8 cellular contexts compared by ENCODE assay signal in genomic region chr1:15949453-15950245, GRCh38. TPM values are rescaled to one million over a fixed set of nuclear protein-coding genes. Genes with fewer than 3 reads are reported as not detected.
A peak's percentile ranks its signal among the peaks of the same experiment; 100 is the strongest.
DNase-seq lines count a peak whose midpoint lies in the region; ATAC-seq and TF ChIP-seq lines count a peak whose summit lies in the region.

No MANE protein-coding gene starts in this region.

- DNase-seq in GM10266 (ENCODE audit: extremely low spot score) (peak; percentile 86), T-helper 1 cell (peak; percentile 84 to 93 (median 89)), heart left ventricle (peak; percentile 84 to 94 (median 88)), retina (peak; percentile 49), vagina (ENCODE audit: extremely low spot score in 2 of 2) (peak in 1 of 2 donors; percentile 99), NCI-H345 (lab: John Stamatoyannopoulos, UW) (no peak)

- ATAC-seq in HG02642 (IDR thresholded peaks at IDR 0.05; ENCODE audit: poor library complexity, unreplicated experiment) (peak; percentile 66), heart left ventricle (peak; percentile 70 to 87 (median 84))

- TF ChIP-seq POLR2A in heart left ventricle (IDR thresholded peaks at IDR 0.05) (no peak), vagina (IDR thresholded peaks at IDR 0.05) (peak in 1 of 2 donors; percentile 41)

- H3K4me3 ChIP-seq in heart left ventricle: peak overlapping the region in 9 of 12 donors; percentile 10 to 50 (median 37)
- H3K4me3 ChIP-seq in vagina: peak overlapping the region; percentile 23 to 34

- intact Hi-C loops in heart left ventricle (cut with DNase I) (no loop called here), vagina (cut with DNase I) (loop anchor here (2.0 to 5.0 kb wide), 2 partner anchors 102 to 115 kb away; partner anchors contain the start of gene SPEN)

- H3K27me3 ChIP-seq in heart left ventricle (no peaks in the 10 kb centered on the region), vagina (no peaks in the 10 kb centered on the region)

- H3K36me3 ChIP-seq in heart left ventricle (peaks cover 0 to 38% (median 34%) of the 10 kb centered on the region in 9 donors), vagina (peaks cover 0 to 33% of the 10 kb centered on the region in 2 donors)

- H3K9me3 ChIP-seq in heart left ventricle (no peaks in the 10 kb centered on the region), vagina (no peaks in the 10 kb centered on the region)

- H3K4me1 ChIP-seq in heart left ventricle (peaks cover 0 to 71% (median 63%) of the 10 kb centered on the region in 12 donors), vagina (peaks cover 67% of the 10 kb centered on the region)

- TF ChIP-seq CTCF in GM10266 (IDR thresholded peaks at IDR 0.05; ENCODE audit: control insufficient read depth, insufficient read depth, low read depth, missing control alignments) (no peak), heart left ventricle (IDR thresholded peaks at IDR 0.05) (no peak), vagina (IDR thresholded peaks at IDR 0.05) (no peak)

- WGBS in adipose tissue, 3 donors: 15 to 20% (median 18%) methylated on average over 25 of the region's 25 CpGs
- WGBS in heart left ventricle, 4 donors: 12 to 18% (median 15%) methylated on average over 18 to 25 of the region's 25 CpGs

- H3K27ac ChIP-seq in adipose tissue (ENCODE audit: low read depth, low read length) (peak overlapping the region; percentile 74), heart left ventricle (peak overlapping the region; percentile 49 to 96 (median 88)), vagina (peak overlapping the region; percentile 96)

RNA-seq across cellular contexts. Expression of gene ZBTB17, which starts 26.3 kb away (rescaled TPM):
- polyA plus RNA-seq in adipose tissue: 10 to 100 TPM; 23.9 to 36.2 (median 33.9) TPM
- total RNA-seq in heart left ventricle: 10 to 100 TPM; 14.5 to 29.2 (median 20.7) TPM
- polyA plus RNA-seq in heart left ventricle: 10 to 100 TPM; 26.5 to 28.2 TPM
- 38.5 TPM for total RNA-seq in vagina

RNA-seq across cellular contexts. Expression of gene SRARP, which starts 54.4 kb away (rescaled TPM):
- polyA plus RNA-seq in adipose tissue: not detected
- total RNA-seq in heart left ventricle: 1 to 10 TPM in 1 of 9 donors, under 1 TPM in 7, not detected in 1; 0.08 to 1.7 (median 0.21) TPM
- 1 to 10 TPM in 1 of 2 donors, under 1 TPM in 1; 0.32 to 1.1 TPM for polyA plus RNA-seq in heart left ventricle
- total RNA-seq in vagina: not detected
